Comparison of ENCODE assay signal across 8 cellular contexts in the genomic region with DNA sequence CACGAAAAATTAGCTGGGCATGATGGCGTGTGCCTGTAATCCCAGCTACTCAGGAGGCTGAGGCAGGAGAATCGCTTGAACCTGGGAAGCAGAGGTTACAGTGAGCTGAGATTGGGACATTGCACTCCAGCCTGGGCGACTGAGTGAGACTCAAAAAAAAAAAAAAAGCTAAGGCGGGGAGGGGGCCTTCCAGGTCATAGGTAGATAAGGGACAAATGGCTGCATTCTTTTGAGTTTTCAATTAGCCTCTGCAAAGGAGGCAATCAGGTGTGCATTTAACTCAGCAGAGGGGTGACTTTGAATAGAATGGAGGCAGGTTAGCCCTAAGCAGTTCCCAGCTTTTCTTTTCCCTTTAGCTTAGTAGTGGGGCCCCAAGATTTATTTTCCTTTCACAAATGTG. TPM values are rescaled to one million over a fixed set of nuclear protein-coding genes. Genes with fewer than 3 reads are reported as not detected.
A peak's percentile ranks its signal among the peaks of the same experiment; 100 is the strongest.
DNase-seq lines count a peak whose midpoint lies in the region; ATAC-seq and TF ChIP-seq lines count a peak whose summit lies in the region.

No MANE protein-coding gene starts in this region.

- H3K27ac ChIP-seq in Peyer's patch, result no peak overlapping the region

- DNase-seq in Peyer's patch (no peak), fibroblast of mammary gland (ENCODE audit: low read depth) (no peak), skeletal muscle cell (ENCODE audit: low read depth) (no peak)

- no peaks in the 10 kb centered on the region for H3K27me3 ChIP-seq in Peyer's patch

- TF ChIP-seq CTCF in Peyer's patch (IDR thresholded peaks at IDR 0.05) (no peak), fibroblast of mammary gland (conservative IDR thresholded peaks at IDR 0.05; ENCODE audit: control insufficient read depth, insufficient read depth, low read depth, low read length) (no peak)

- TF ChIP-seq POLR2A in Peyer's patch (IDR thresholded peaks at IDR 0.05), result no peak

- H3K4me3 ChIP-seq in Peyer's patch (peak overlapping the region in 3 of 4 donors; percentile 84 to 91 (median 87)), fibroblast of mammary gland (ENCODE audit: control insufficient read depth, low read depth, low read length) (peak overlapping the region; percentile 77), skeletal muscle cell (ENCODE audit: low read depth, low read length) (peak overlapping the region; percentile 74)

- no peaks in the 10 kb centered on the region for H3K36me3 ChIP-seq in Peyer's patch

- no peaks in the 10 kb centered on the region for H3K9me3 ChIP-seq in Peyer's patch

- ATAC-seq in GM19395 (IDR thresholded peaks at IDR 0.05; ENCODE audit: unreplicated experiment), result peak; percentile 1
- ATAC-seq in HG03159 (IDR thresholded peaks at IDR 0.05; ENCODE audit: unreplicated experiment), result no peak
- no peak for ATAC-seq in GM18868 (IDR thresholded peaks at IDR 0.05; ENCODE audit: unreplicated experiment)
- ATAC-seq in HG02884 (IDR thresholded peaks at IDR 0.05; ENCODE audit: unreplicated experiment), result no peak
- no peak for ATAC-seq in HG02938 (IDR thresholded peaks at IDR 0.05; ENCODE audit: unreplicated experiment)

- H3K4me1 ChIP-seq in Peyer's patch, result peaks cover 0 to 19% (median 1%) of the 10 kb centered on the region in 4 donors

RNA-seq across cellular contexts. Expression of gene AACS, which starts 0.7 kb away (rescaled TPM):
- total RNA-seq in Peyer's patch, result 10 to 100 TPM; 29.4 to 46.6 (median 37.1) TPM
